In the genomic region with DNA sequence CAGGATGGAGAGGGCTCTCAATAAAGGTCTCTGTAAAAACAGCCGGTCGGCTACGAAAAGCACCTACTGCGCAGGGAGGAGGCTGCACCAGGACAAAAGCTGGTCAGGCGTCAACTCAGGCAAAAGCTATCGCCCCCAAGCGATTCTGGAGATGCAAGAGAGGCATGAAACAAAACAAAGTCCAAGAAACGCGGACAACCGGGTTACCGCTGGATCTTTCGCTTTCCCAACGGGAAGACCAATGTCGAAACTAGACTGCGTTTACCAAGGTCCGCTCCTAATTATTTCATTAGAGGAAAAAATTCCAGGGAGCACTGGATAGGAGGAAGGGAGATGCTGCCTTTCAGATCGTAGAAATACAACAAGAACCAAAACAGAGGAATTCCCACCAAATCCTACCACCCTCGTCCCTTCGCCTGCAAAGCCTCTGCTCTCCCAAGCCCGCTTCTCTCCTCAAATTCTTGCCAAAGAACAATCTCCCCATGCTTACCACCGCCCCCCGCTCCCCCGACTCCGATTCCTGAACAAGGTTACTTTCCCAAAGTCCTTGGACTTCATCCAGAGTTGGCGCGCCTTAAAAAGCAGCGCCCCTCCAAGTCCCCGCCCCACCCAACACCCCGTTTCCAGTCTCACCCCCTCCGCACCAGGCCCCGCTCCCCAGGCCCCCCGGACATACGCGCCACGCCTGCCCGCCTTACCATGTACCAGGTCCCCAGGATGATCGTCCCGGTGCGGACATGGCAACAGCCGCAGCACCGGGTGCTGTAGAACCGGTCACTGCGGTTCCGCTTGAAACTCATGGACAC, we compare ENCODE assay signal across 8 cellular contexts. TPM values are rescaled to one million over a fixed set of nuclear protein-coding genes. Genes with fewer than 3 reads are reported as not detected.
DNase-seq lines count a peak whose midpoint lies in the region; ATAC-seq and TF ChIP-seq lines count a peak whose summit lies in the region.

No MANE protein-coding gene starts in this region.

- H3K79me1 ChIP-seq in neuronal stem cell (ENCODE audit: low read depth, low read length), result peaks cover 2% of the 10 kb centered on the region

- no peaks in the 10 kb centered on the region for H3K27me3 ChIP-seq in BLaER1 treated with 17β-estradiol and CSF1 and Interleukin-3, amounts not matched to agents 10 nM and 100 nM
- no peaks in the 10 kb centered on the region for H3K27me3 ChIP-seq in neuronal stem cell (ENCODE audit: control insufficient read depth in 3 of 3, insufficient read depth in 3 of 3, low read depth in 1 of 3, low read length in 3 of 3)

- peak overlapping the region; percentile 78 for H3K14ac ChIP-seq in neuronal stem cell (ENCODE audit: low read length)

- peak overlapping the region; percentile 29 for H2BK5ac ChIP-seq in neuronal stem cell (ENCODE audit: low read length)

- peaks cover 10% of the 10 kb centered on the region for H3K27me3 Mint-ChIP-seq in activated T-helper 1 cell treated with anti-CD3 and anti-CD28 coated beads, Interleukin-12 subunit alpha, Interleukin-12 subunit beta, Interleukin-2, Interleukin-4 antibody, amounts not matched to agents 30 ng/mL and 10 ng/mL and 1 ng/mL, durations not matched to agents 14 hours and 24 hours and 36 hours (ENCODE audit: insufficient read depth)
- H3K27me3 Mint-ChIP-seq in glutamatergic neuron (ENCODE audit: unreplicated experiment), result peaks cover 10% of the 10 kb centered on the region

- intact Hi-C loops in activated T-helper 1 cell treated with anti-CD3 and anti-CD28 coated beads, Interleukin-12 subunit alpha, Interleukin-12 subunit beta, Interleukin-2, Interleukin-4 antibody, amounts not matched to agents 30 ng/mL and 10 ng/mL and 1 ng/mL, durations not matched to agents 14 hours and 24 hours and 36 hours (cut with micrococcal nuclease), result loop anchor here (1.0 to 5.0 kb wide), 8 partner anchors 36 to 772 kb away; partner anchors contain the start of genes HS1BP3, LDAH, TTC32 and WDR35

- peak overlapping the region; percentile 69 for H4K91ac ChIP-seq in neuronal stem cell (ENCODE audit: low read depth, low read length, poor library complexity)

- peak overlapping the region; percentile 88 for H2AK5ac ChIP-seq in neuronal stem cell (ENCODE audit: low read depth, low read length)

- ATAC-seq in GM18519 (IDR thresholded peaks at IDR 0.05; ENCODE audit: low FRiP score, unreplicated experiment) (peak; percentile 0), HG03039 (IDR thresholded peaks at IDR 0.05; ENCODE audit: unreplicated experiment) (peak; percentile 15)

- H3K4me2 ChIP-seq in BLaER1 treated with 17β-estradiol and CSF1 and Interleukin-3, amounts not matched to agents 10 nM and 100 nM, result peak overlapping the region; percentile 77 to 95 (median 89)
- H3K4me2 ChIP-seq in neuronal stem cell (ENCODE audit: insufficient read depth, low read length, poor library complexity, severe bottlenecking), result peak overlapping the region; percentile 48

- peak overlapping the region; percentile 90 for H3K23ac ChIP-seq in neuronal stem cell (ENCODE audit: low read depth, low read length, poor library complexity)

- no peak overlapping the region for H2BK120ac ChIP-seq in neuronal stem cell (ENCODE audit: low read depth, low read length)

- H2AFZ ChIP-seq in neuronal stem cell (ENCODE audit: low read length), result peak overlapping the region; percentile 87

- H2BK15ac ChIP-seq in neuronal stem cell (ENCODE audit: low read length), result no peak overlapping the region

- H3K27ac Mint-ChIP-seq in activated T-helper 1 cell treated with anti-CD3 and anti-CD28 coated beads, Interleukin-12 subunit alpha, Interleukin-12 subunit beta, Interleukin-2, Interleukin-4 antibody, amounts not matched to agents 30 ng/mL and 10 ng/mL and 1 ng/mL, durations not matched to agents 14 hours and 24 hours and 36 hours, result no peak overlapping the region
- no peak overlapping the region for H3K27ac Mint-ChIP-seq in glutamatergic neuron (ENCODE audit: unreplicated experiment)

- H4K8ac ChIP-seq in neuronal stem cell (ENCODE audit: low read depth, low read length), result no peak overlapping the region

- H2BK12ac ChIP-seq in neuronal stem cell (ENCODE audit: low read length), result no peak overlapping the region

- no peaks in the 10 kb centered on the region for H3K9me3 Mint-ChIP-seq in activated T-helper 1 cell treated with anti-CD3 and anti-CD28 coated beads, Interleukin-12 subunit alpha, Interleukin-12 subunit beta, Interleukin-2, Interleukin-4 antibody, amounts not matched to agents 30 ng/mL and 10 ng/mL and 1 ng/mL, durations not matched to agents 14 hours and 24 hours and 36 hours
- peaks cover 9% of the 10 kb centered on the region for H3K9me3 Mint-ChIP-seq in glutamatergic neuron (ENCODE audit: unreplicated experiment)

- peak overlapping the region; percentile 88 to 99 (median 92) for H3K27ac ChIP-seq in BLaER1 treated with 17β-estradiol and CSF1 and Interleukin-3, amounts not matched to agents 10 nM and 100 nM
- peak overlapping the region; percentile 86 for H3K27ac ChIP-seq in neuronal stem cell (replicated peaks; ENCODE audit: low read length)

- DNase-seq in NCI-H526 treated with DMSO at 0.1 percent for 48 hours (lab: John Stamatoyannopoulos, UW) (peak; percentile 35), glutamatergic neuron (peak; percentile 40), neuronal stem cell (ENCODE audit: low spot score) (peak; percentile 42), KG1 (lab: John Stamatoyannopoulos, UW) (no peak)
- DNase-seq in activated T-helper 1 cell treated with anti-CD3 and anti-CD28 coated beads, Interleukin-12 subunit alpha, Interleukin-12 subunit beta, Interleukin-2, Interleukin-4 antibody, amounts not matched to agents 30 ng/mL and 10 ng/mL and 1 ng/mL, durations not matched to agents 14 hours and 24 hours and 36 hours (ENCODE audit: low spot score), result peak; percentile 12

- H3K36me3 ChIP-seq in BLaER1 treated with 17β-estradiol and CSF1 and Interleukin-3, amounts not matched to agents 10 nM and 100 nM, result peaks cover 0 to 16% (median 4%) of the 10 kb centered on the region in 11 experiments; a peak in 8 of 22 replicates
- peaks cover 0 to 17% of the 10 kb centered on the region in 2 donors for H3K36me3 ChIP-seq in neuronal stem cell (replicated peaks in 1 of 2; ENCODE audit: control insufficient read depth in 2 of 2, insufficient read depth in 2 of 2, low read length in 2 of 2)

- peaks cover 0 to 36% (median 15%) of the 10 kb centered on the region in 11 experiments; a peak in 15 of 22 replicates for H4K20me1 ChIP-seq in BLaER1 treated with 17β-estradiol and CSF1 and Interleukin-3, amounts not matched to agents 10 nM and 100 nM

- H3K9me3 ChIP-seq in BLaER1 treated with 17β-estradiol and CSF1 and Interleukin-3, amounts not matched to agents 10 nM and 100 nM (replicated peaks in 1 of 11), result no peaks in the 10 kb centered on the region
- no peaks in the 10 kb centered on the region for H3K9me3 ChIP-seq in neuronal stem cell (replicated peaks in 1 of 2; ENCODE audit: control insufficient read depth in 2 of 2, insufficient read depth in 1 of 2, low read depth in 1 of 2, low read length in 2 of 2)

- H3K4ac ChIP-seq in neuronal stem cell (ENCODE audit: low read length), result no peak overlapping the region

- no peak for TF ChIP-seq CTCF in glutamatergic neuron (IDR thresholded peaks at IDR 0.05; ENCODE audit: partially characterized antibody, unreplicated experiment)

- WGBS in neuronal stem cell (ENCODE audit: extremely low coverage in 2 of 2, insufficient read length in 2 of 2, insufficient replicate concordance in 1 of 2), 2 donors, result no CpG with 5 or more reads among the region's 44 CpGs

- H3K9ac ChIP-seq in BLaER1 treated with 17β-estradiol and CSF1 and Interleukin-3, amounts not matched to agents 10 nM and 100 nM, result peak overlapping the region; percentile 87 to 96 (median 92)
- peak overlapping the region; percentile 96 for H3K9ac ChIP-seq in neuronal stem cell (ENCODE audit: low read depth, low read length, poor library complexity)

- H3K4me1 Mint-ChIP-seq in activated T-helper 1 cell treated with anti-CD3 and anti-CD28 coated beads, Interleukin-12 subunit alpha, Interleukin-12 subunit beta, Interleukin-2, Interleukin-4 antibody, amounts not matched to agents 30 ng/mL and 10 ng/mL and 1 ng/mL, durations not matched to agents 14 hours and 24 hours and 36 hours (ENCODE audit: low read depth), result peaks cover 26% of the 10 kb centered on the region
- H3K4me1 Mint-ChIP-seq in glutamatergic neuron (ENCODE audit: low read depth, unreplicated experiment), result peaks cover 12% of the 10 kb centered on the region

- H3K4me3 ChIP-seq in BLaER1 treated with 17β-estradiol and CSF1 and Interleukin-3, amounts not matched to agents 10 nM and 100 nM, result peak overlapping the region; percentile 79 to 96 (median 84)
- H3K4me3 ChIP-seq in neuronal stem cell (ENCODE audit: low read length in 2 of 2), result peak overlapping the region; percentile 63 to 90

- H3K4me3 Mint-ChIP-seq in activated T-helper 1 cell treated with anti-CD3 and anti-CD28 coated beads, Interleukin-12 subunit alpha, Interleukin-12 subunit beta, Interleukin-2, Interleukin-4 antibody, amounts not matched to agents 30 ng/mL and 10 ng/mL and 1 ng/mL, durations not matched to agents 14 hours and 24 hours and 36 hours, result no peak overlapping the region
- no peak overlapping the region for H3K4me3 Mint-ChIP-seq in glutamatergic neuron (ENCODE audit: unreplicated experiment)

- no peaks in the 10 kb centered on the region for H3K36me3 Mint-ChIP-seq in activated T-helper 1 cell treated with anti-CD3 and anti-CD28 coated beads, Interleukin-12 subunit alpha, Interleukin-12 subunit beta, Interleukin-2, Interleukin-4 antibody, amounts not matched to agents 30 ng/mL and 10 ng/mL and 1 ng/mL, durations not matched to agents 14 hours and 24 hours and 36 hours (ENCODE audit: low read depth)
- H3K36me3 Mint-ChIP-seq in glutamatergic neuron (ENCODE audit: unreplicated experiment), result no peaks in the 10 kb centered on the region

- H3K18ac ChIP-seq in neuronal stem cell (ENCODE audit: low read length), result peak overlapping the region; percentile 95

- peaks cover 23 to 41% (median 29%) of the 10 kb centered on the region in 10 experiments for H3K4me1 ChIP-seq in BLaER1 treated with 17β-estradiol and CSF1 and Interleukin-3, amounts not matched to agents 10 nM and 100 nM
- peaks cover 4 to 11% of the 10 kb centered on the region in 2 donors for H3K4me1 ChIP-seq in neuronal stem cell (ENCODE audit: control insufficient read depth in 2 of 2, insufficient read depth in 1 of 2, low read depth in 1 of 2, low read length in 2 of 2)

RNA-seq across cellular contexts. Expression of gene LAPTM4A, which starts 0.5 kb away (rescaled TPM):
- total RNA-seq in activated T-helper 1 cell treated with anti-CD3 and anti-CD28 coated beads, Interleukin-12 subunit alpha, Interleukin-12 subunit beta, Interleukin-2, Interleukin-4 antibody, amounts not matched to agents 30 ng/mL and 10 ng/mL and 1 ng/mL, durations not matched to agents 14 hours and 24 hours and 36 hours, result 25.5 and 29.1 TPM in 2 replicates
- 147 TPM for total RNA-seq in glutamatergic neuron (ENCODE audit: unreplicated experiment)
- polyA plus RNA-seq in neuronal stem cell (2013, experiment 1 of 2), result 262 TPM
- 267 TPM for polyA plus RNA-seq in neuronal stem cell (2013, experiment 2 of 2)

RNA-seq across cellular contexts. Expression of gene MATN3, which starts 38.4 kb away (rescaled TPM):
- not detected in 2 replicates for total RNA-seq in activated T-helper 1 cell treated with anti-CD3 and anti-CD28 coated beads, Interleukin-12 subunit alpha, Interleukin-12 subunit beta, Interleukin-2, Interleukin-4 antibody, amounts not matched to agents 30 ng/mL and 10 ng/mL and 1 ng/mL, durations not matched to agents 14 hours and 24 hours and 36 hours
- total RNA-seq in glutamatergic neuron (ENCODE audit: unreplicated experiment), result 0.32 TPM
- polyA plus RNA-seq in neuronal stem cell (2013, experiment 1 of 2), result 1.2 TPM
- 1.3 TPM for polyA plus RNA-seq in neuronal stem cell (2013, experiment 2 of 2)
